ENCODE assay signal across 1 cellular context in the genomic region with DNA sequence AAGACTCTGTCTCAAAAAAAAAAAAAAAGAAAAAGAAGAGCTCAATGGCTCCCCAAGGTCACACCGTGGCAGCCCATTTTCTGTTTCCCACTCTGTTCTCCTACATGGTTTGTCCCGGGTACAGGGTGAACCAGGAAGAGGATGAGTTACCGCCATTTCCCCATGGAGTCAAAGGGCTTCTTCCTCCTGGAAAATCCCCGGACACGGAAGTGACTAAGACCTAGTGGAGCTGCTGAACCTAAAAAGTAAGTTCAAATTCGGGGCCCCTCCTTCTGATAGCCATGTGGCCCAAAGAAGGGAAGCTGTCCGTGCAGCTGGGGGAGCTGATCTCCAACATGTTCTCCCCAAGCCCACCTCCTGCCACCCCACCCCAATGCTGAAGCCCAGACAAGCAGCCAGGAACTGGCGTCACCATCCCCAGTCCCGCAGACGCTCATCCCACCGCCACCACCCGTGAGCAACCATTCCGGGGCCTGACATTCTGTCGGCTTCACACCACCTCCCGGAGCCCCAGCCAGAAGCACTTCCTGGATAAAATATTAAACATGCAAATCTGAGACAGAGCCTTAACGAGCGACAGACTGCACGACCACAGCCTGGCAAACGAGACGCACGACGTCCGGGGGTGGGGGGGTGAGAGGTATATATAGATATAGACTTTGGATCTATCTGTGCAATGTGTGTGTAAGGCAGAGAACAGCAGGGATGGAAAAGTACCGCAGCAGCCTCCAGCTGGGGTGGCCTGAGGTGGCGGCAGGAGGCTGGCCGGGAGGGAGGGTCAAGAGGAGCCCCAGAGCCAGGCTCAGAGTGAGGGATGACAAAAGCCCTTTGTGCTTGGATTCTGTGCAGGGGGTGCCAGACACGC.
TF ChIP-seq lines count a peak whose summit lies in the region.

No MANE protein-coding gene starts in this region.

TF ChIP-seq in GM12878, 131 proteins besides CTCF, POLR2A, EP300 and RAD21:
- TF ChIP-seq, protein P1, sequence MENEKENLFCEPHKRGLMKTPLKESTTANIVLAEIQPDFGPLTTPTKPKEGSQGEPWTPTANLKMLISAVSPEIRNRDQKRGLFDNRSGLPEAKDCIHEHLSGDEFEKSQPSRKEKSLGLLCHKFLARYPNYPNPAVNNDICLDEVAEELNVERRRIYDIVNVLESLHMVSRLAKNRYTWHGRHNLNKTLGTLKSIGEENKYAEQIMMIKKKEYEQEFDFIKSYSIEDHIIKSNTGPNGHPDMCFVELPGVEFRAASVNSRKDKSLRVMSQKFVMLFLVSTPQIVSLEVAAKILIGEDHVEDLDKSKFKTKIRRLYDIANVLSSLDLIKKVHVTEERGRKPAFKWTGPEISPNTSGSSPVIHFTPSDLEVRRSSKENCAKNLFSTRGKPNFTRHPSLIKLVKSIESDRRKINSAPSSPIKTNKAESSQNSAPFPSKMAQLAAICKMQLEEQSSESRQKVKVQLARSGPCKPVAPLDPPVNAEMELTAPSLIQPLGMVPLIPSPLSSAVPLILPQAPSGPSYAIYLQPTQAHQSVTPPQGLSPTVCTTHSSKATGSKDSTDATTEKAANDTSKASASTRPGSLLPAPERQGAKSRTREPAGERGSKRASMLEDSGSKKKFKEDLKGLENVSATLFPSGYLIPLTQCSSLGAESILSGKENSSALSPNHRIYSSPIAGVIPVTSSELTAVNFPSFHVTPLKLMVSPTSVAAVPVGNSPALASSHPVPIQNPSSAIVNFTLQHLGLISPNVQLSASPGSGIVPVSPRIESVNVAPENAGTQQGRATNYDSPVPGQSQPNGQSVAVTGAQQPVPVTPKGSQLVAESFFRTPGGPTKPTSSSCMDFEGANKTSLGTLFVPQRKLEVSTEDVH (IDR thresholded peaks at IDR 0.05; ENCODE audit: low read depth, partially characterized antibody): no peak
- TF ChIP-seq, protein P2, sequence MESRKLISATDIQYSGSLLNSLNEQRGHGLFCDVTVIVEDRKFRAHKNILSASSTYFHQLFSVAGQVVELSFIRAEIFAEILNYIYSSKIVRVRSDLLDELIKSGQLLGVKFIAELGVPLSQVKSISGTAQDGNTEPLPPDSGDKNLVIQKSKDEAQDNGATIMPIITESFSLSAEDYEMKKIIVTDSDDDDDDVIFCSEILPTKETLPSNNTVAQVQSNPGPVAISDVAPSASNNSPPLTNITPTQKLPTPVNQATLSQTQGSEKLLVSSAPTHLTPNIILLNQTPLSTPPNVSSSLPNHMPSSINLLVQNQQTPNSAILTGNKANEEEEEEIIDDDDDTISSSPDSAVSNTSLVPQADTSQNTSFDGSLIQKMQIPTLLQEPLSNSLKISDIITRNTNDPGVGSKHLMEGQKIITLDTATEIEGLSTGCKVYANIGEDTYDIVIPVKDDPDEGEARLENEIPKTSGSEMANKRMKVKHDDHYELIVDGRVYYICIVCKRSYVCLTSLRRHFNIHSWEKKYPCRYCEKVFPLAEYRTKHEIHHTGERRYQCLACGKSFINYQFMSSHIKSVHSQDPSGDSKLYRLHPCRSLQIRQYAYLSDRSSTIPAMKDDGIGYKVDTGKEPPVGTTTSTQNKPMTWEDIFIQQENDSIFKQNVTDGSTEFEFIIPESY (IDR thresholded peaks at IDR 0.05): no peak
- TF ChIP-seq SIX5 (IDR thresholded peaks at IDR 0.05; ENCODE audit: low read depth, low read length, severe bottlenecking) (no peak), CBFB (IDR thresholded peaks at IDR 0.05; ENCODE audit: low read depth) (0 out of 2 replicates have a peak, but pooled peaks have one; percentile 6)
